ENCODE assay signal across 14 cellular contexts in the genomic region with DNA sequence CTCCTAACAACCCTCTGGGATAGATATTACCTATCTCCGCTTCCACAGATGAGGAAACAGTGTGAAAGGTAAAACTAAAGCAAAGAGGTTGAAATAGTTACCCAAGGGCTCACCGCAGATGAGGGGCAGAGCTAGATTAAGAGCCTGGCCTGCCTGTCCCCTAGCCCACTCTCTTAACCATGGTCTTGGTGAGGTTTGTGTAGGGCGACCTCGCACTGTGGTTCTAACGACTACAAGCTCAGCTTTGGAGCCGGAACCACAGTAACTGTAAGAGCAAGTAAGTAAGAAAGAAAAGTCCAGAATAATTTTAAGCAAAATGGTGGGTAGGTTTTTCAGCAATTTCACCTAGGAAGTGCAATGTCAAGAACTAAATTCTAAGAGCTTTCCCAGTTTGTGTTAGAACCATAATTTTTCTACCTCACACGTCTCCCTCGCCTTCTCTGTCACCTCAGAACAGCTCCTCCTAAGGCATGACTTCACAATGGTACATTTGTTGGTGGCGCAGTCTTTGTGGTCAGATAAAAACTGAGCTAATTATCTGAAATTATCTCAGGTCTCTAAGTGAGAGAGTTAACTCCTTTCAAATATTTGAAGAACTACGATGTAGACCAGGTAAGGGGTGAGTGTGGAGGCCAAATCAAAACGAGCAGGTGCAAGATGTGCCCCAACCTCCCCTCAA.
DNase-seq lines count a peak whose midpoint lies in the region; ATAC-seq, FAIRE-seq and TF ChIP-seq lines count a peak whose summit lies in the region.
"Had no signal": no experiment of that assay in that cellular context is flagged by ENCODE, and none has a peak within 500 bp of the region (broad histone marks: within the 10 kb centered on the region; RNA-seq: fewer than 3 reads in every experiment).

No MANE protein-coding gene starts in this region.

- 80 to 91% methylated on average over 11 of the region's 11 CpGs for WGBS in sigmoid colon, 2 donors

- CTCF ChIA-PET in CD4-positive, alpha-beta memory T cell (lab: Charles Lee; ENCODE audit: partially characterized antibody): interaction anchor here (0.7 to 3.7 kb wide), 12 partner anchors 9 to 46 kb away, joined by 3 to 16 read pairs (median 4); no protein-coding TSS in a partner anchor

- peak overlapping the region; percentile 76 for H3K27ac ChIP-seq in CD4-positive, alpha-beta memory T cell (ENCODE audit: low read depth, low read length)
- H3K27ac ChIP-seq in sigmoid colon: peak overlapping the region in 1 of 4 donors; percentile 13
- H3K27ac ChIP-seq: ascending aorta, gastroesophageal sphincter, SK-N-MC, suprapubic skin had no signal

- H3K4me3 ChIP-seq in CD4-positive, alpha-beta memory T cell (ENCODE audit: low read length in 2 of 2): peak overlapping the region; percentile 33 to 39
- no peak overlapping the region for H3K4me3 ChIP-seq in sigmoid colon
- H3K4me3 ChIP-seq: ascending aorta, gastroesophageal sphincter, SK-N-MC, suprapubic skin had no signal

- no peaks in the 10 kb centered on the region for H3K9me3 ChIP-seq in CD4-positive, alpha-beta memory T cell (ENCODE audit: control insufficient read depth in 1 of 2, low read length in 2 of 2)
- H3K9me3 ChIP-seq in sigmoid colon: no peaks in the 10 kb centered on the region
- H3K9me3 ChIP-seq: ascending aorta, gastroesophageal sphincter, suprapubic skin had no signal

- TF ChIP-seq POLR2A in sigmoid colon (IDR thresholded peaks at IDR 0.05): no peak

- peaks cover 96% of the 10 kb centered on the region for H3K4me1 ChIP-seq in CD4-positive, alpha-beta memory T cell (ENCODE audit: insufficient read depth, low read length)
- H3K4me1 ChIP-seq in sigmoid colon: peaks cover 0 to 44% (median 17%) of the 10 kb centered on the region in 4 donors
- H3K4me1 ChIP-seq: gastroesophageal sphincter had no signal

- peak; percentile 9 for ATAC-seq in activated T-helper 17 cell treated with anti-CD3 and anti-CD28 coated beads, Interleukin-2, amount 50 U/mL, for 72 hours (replicated peaks)
- ATAC-seq in natural killer cell treated with Interleukin-12 subunit alpha and Interleukin-12 subunit beta and Interleukin-15 and Interleukin-18, amount 100 ng/mL, for 72 hours: peak; percentile 68 to 69
- ATAC-seq: gastroesophageal sphincter had no signal

- peaks cover 0 to 2% (median 0%) of the 10 kb centered on the region in 8 donors for H3K9me3 Mint-ChIP-seq in CD4-positive, alpha-beta memory T cell
- H3K9me3 Mint-ChIP-seq in activated T-helper 17 cell treated with anti-CD3 and anti-CD28 coated beads, Interleukin-2, amount 50 U/mL, for 72 hours: no peaks in the 10 kb centered on the region
- H3K9me3 Mint-ChIP-seq in natural killer cell treated with Interleukin-12 subunit alpha and Interleukin-12 subunit beta and Interleukin-15 and Interleukin-18, amount 100 ng/mL, for 72 hours: no peaks in the 10 kb centered on the region

- no peak for TF ChIP-seq CTCF in GM13977 (IDR thresholded peaks at IDR 0.05; ENCODE audit: extremely low read depth, insufficient read depth, missing control alignments)
- TF ChIP-seq CTCF in sigmoid colon (IDR thresholded peaks at IDR 0.05): no peak

- POLR2A ChIA-PET in CD4-positive, alpha-beta memory T cell (lab: Charles Lee; ENCODE audit: partially characterized antibody): interaction anchor here (0.7 to 20.6 kb wide), 23 partner anchors 10 to 800 kb away, joined by 3 to 1762 read pairs (median 4); partner anchors contain the start of genes DAD1 and LRP10

- intact Hi-C loops in CD4-positive, alpha-beta memory T cell (cut with micrococcal nuclease): loop anchor here (2.0 to 5.0 kb wide), 2 partner anchors 13 to 33 kb away; no protein-coding TSS in a partner anchor
- intact Hi-C loops in posterior cingulate gyrus (cut with DNase I) (no loop called here), sigmoid colon (cut with DNase I) (no loop called here)

- peaks cover 93% of the 10 kb centered on the region in 2 donors for H3K36me3 Mint-ChIP-seq in CD4-positive, alpha-beta memory T cell
- H3K36me3 Mint-ChIP-seq in activated T-helper 17 cell treated with anti-CD3 and anti-CD28 coated beads, Interleukin-2, amount 50 U/mL, for 72 hours (ENCODE audit: low read depth): peaks cover 100% of the 10 kb centered on the region
- H3K36me3 Mint-ChIP-seq in natural killer cell treated with Interleukin-12 subunit alpha and Interleukin-12 subunit beta and Interleukin-15 and Interleukin-18, amount 100 ng/mL, for 72 hours: no peaks in the 10 kb centered on the region

- no peak for TF ChIP-seq EP300 in sigmoid colon (IDR thresholded peaks at IDR 0.05)

- DNase-seq in CD4-positive, alpha-beta memory T cell: no peak
- DNase-seq in GM18507 (ENCODE audit: extremely low spot score, insufficient read length, low read depth) (no peak), GM13977 (ENCODE audit: low spot score) (no peak), posterior cingulate gyrus (no peak), sigmoid colon (no peak)
- no peak for DNase-seq in natural killer cell treated with Interleukin-12 subunit alpha and Interleukin-12 subunit beta and Interleukin-15 and Interleukin-18, amount 100 ng/mL, for 72 hours (ENCODE audit: low spot score)
- DNase-seq: C1 segment of cervical spinal cord, DND-41, NCI-H1694 had no signal

- peak overlapping the region; percentile 83 to 91 (median 90) for H3K4me3 Mint-ChIP-seq in CD4-positive, alpha-beta memory T cell
- H3K4me3 Mint-ChIP-seq in activated T-helper 17 cell treated with anti-CD3 and anti-CD28 coated beads, Interleukin-2, amount 50 U/mL, for 72 hours: peak overlapping the region; percentile 88
- H3K4me3 Mint-ChIP-seq in natural killer cell treated with Interleukin-12 subunit alpha and Interleukin-12 subunit beta and Interleukin-15 and Interleukin-18, amount 100 ng/mL, for 72 hours: peak overlapping the region; percentile 88

- no peaks in the 10 kb centered on the region for H3K27me3 Mint-ChIP-seq in CD4-positive, alpha-beta memory T cell
- no peaks in the 10 kb centered on the region for H3K27me3 Mint-ChIP-seq in activated T-helper 17 cell treated with anti-CD3 and anti-CD28 coated beads, Interleukin-2, amount 50 U/mL, for 72 hours
- H3K27me3 Mint-ChIP-seq in natural killer cell treated with Interleukin-12 subunit alpha and Interleukin-12 subunit beta and Interleukin-15 and Interleukin-18, amount 100 ng/mL, for 72 hours: no peaks in the 10 kb centered on the region

- peaks cover 59% of the 10 kb centered on the region for H3K36me3 ChIP-seq in CD4-positive, alpha-beta memory T cell (ENCODE audit: insufficient read depth, low read length)
- H3K36me3 ChIP-seq in sigmoid colon: no peaks in the 10 kb centered on the region
- H3K36me3 ChIP-seq: ascending aorta, gastroesophageal sphincter, suprapubic skin had no signal

- in situ Hi-C loops in GM13977 (cut with MboI; ENCODE audit: low pct_unique_long_range_greater_than_20kb, low sequenced_read_pairs, unreplicated experiment): no loop called here

- H3K27ac Mint-ChIP-seq in CD4-positive, alpha-beta memory T cell: peak overlapping the region; percentile 91 to 100 (median 96)
- H3K27ac Mint-ChIP-seq in activated T-helper 17 cell treated with anti-CD3 and anti-CD28 coated beads, Interleukin-2, amount 50 U/mL, for 72 hours: peak overlapping the region; percentile 88
- H3K27ac Mint-ChIP-seq in natural killer cell treated with Interleukin-12 subunit alpha and Interleukin-12 subunit beta and Interleukin-15 and Interleukin-18, amount 100 ng/mL, for 72 hours: peak overlapping the region; percentile 86 to 88

- H3K4me1 Mint-ChIP-seq in CD4-positive, alpha-beta memory T cell: peaks cover 71 to 99% (median 82%) of the 10 kb centered on the region in 4 donors
- peaks cover 53% of the 10 kb centered on the region for H3K4me1 Mint-ChIP-seq in activated T-helper 17 cell treated with anti-CD3 and anti-CD28 coated beads, Interleukin-2, amount 50 U/mL, for 72 hours
- H3K4me1 Mint-ChIP-seq in natural killer cell treated with Interleukin-12 subunit alpha and Interleukin-12 subunit beta and Interleukin-15 and Interleukin-18, amount 100 ng/mL, for 72 hours (ENCODE audit: low read depth in 2 of 2): peaks cover 50 to 81% of the 10 kb centered on the region in 2 donors

- no peaks in the 10 kb centered on the region for H3K27me3 ChIP-seq in CD4-positive, alpha-beta memory T cell (ENCODE audit: insufficient read depth, low read length)
- H3K27me3 ChIP-seq in sigmoid colon: no peaks in the 10 kb centered on the region
- H3K27me3 ChIP-seq: ascending aorta, suprapubic skin had no signal

- FAIRE-seq in GM18507 (lab: Jason Lieb, UNC): peak; percentile 66

Comparison
In these comparisons a context has a peak if more than half of its experiments do, and no peak if none do; other contexts are left out.
1. H3K4me3 ChIP-seq: peak in CD4-positive, alpha-beta memory T cell (2 of 2); none in sigmoid colon (0 of 4).
2. Peak in every context shown above with its lines, with median percentiles within 50 percentile points of each other: H3K27ac Mint-ChIP-seq and H3K4me3 Mint-ChIP-seq.